ENCODE assay signal across 9 cellular contexts in genomic region chr12:52022841-52023181, GRCh38. TPM values are rescaled to one million over a fixed set of nuclear protein-coding genes. Genes with fewer than 3 reads are reported as not detected.
DNase-seq lines count a peak whose midpoint lies in the region; ATAC-seq and TF ChIP-seq lines count a peak whose summit lies in the region.
"Had no signal": no experiment of that assay in that cellular context is flagged by ENCODE, and none has a peak within 500 bp of the region (broad histone marks: within the 10 kb centered on the region; RNA-seq: fewer than 3 reads in every experiment).

No MANE protein-coding gene starts in this region.

- intact Hi-C loops in breast epithelium (cut with DNase I; ENCODE audit: low total_unique reads): no loop called here

- H3K27ac ChIP-seq in MM.1S (ENCODE audit: low read length) (no peak overlapping the region), breast epithelium (peak overlapping the region; percentile 15 to 46)

- H3K4me2 ChIP-seq in MM.1S (ENCODE audit: low read depth, low read length): peak overlapping the region; percentile 97

- no peaks in the 10 kb centered on the region for H3K9me3 ChIP-seq in MM.1S (replicated peaks; ENCODE audit: insufficient read depth, low read length)
- no peaks in the 10 kb centered on the region for H3K9me3 ChIP-seq in breast epithelium
- no peaks in the 10 kb centered on the region for H3K9me3 ChIP-seq in mucosa of stomach (ENCODE audit: control insufficient read depth, low read length)

- TF ChIP-seq CTCF in MM.1S (IDR thresholded peaks at IDR 0.05; ENCODE audit: low read length) (no peak), breast epithelium (IDR thresholded peaks at IDR 0.05) (no peak)

- H2AFZ ChIP-seq in MM.1S (ENCODE audit: low read length): peak overlapping the region; percentile 86

- H3K79me2 ChIP-seq in MM.1S (ENCODE audit: low read length): no peaks in the 10 kb centered on the region

- H3K27me3 ChIP-seq in MM.1S (replicated peaks; ENCODE audit: insufficient read depth, low read length) (peaks cover 46% of the 10 kb centered on the region), breast epithelium (no peaks in the 10 kb centered on the region), mucosa of stomach (ENCODE audit: control insufficient read depth, insufficient read depth, low read length) (peaks cover 6% of the 10 kb centered on the region)

- no peak for DNase-seq in MM.1S
- DNase-seq in breast epithelium (ENCODE audit: low spot score in 2 of 2): no peak
- DNase-seq in COR-L47 (lab: John Stamatoyannopoulos, UW): no peak
- DNase-seq in medulla oblongata (ENCODE audit: extremely low spot score): no peak

- ATAC-seq in GM19023 (IDR thresholded peaks at IDR 0.05; ENCODE audit: unreplicated experiment) (peak; percentile 8), HG02623 (IDR thresholded peaks at IDR 0.05; ENCODE audit: unreplicated experiment) (no peak), HG02571 (IDR thresholded peaks at IDR 0.05; ENCODE audit: unreplicated experiment) (no peak)

- H3K36me3 ChIP-seq in MM.1S (replicated peaks; ENCODE audit: insufficient read depth, low read length) (no peaks in the 10 kb centered on the region), breast epithelium (no peaks in the 10 kb centered on the region), mucosa of stomach (ENCODE audit: control insufficient read depth, insufficient read depth, low read length) (no peaks in the 10 kb centered on the region)

- peak overlapping the region; percentile 21; the same call in 1 of the 2 replicates for H3K9ac ChIP-seq in MM.1S (ENCODE audit: low read length)
- H3K9ac ChIP-seq in mucosa of stomach (ENCODE audit: low read length): peak overlapping the region; percentile 66

- H3K9me2 ChIP-seq in MM.1S (replicated peaks; ENCODE audit: insufficient read depth, low read length): no peaks in the 10 kb centered on the region

- TF ChIP-seq POLR2A in breast epithelium (IDR thresholded peaks at IDR 0.05): no peak

- H3K4me3 ChIP-seq in MM.1S (ENCODE audit: low read length) (peak overlapping the region; percentile 71), breast epithelium (peak overlapping the region; percentile 41 to 67 (median 61)), mucosa of stomach (ENCODE audit: low read length) (peak overlapping the region; percentile 37)

- peaks cover 6% of the 10 kb centered on the region for H3K4me1 ChIP-seq in MM.1S (ENCODE audit: low read length)
- no peaks in the 10 kb centered on the region for H3K4me1 ChIP-seq in breast epithelium
- H3K4me1 ChIP-seq in mucosa of stomach (ENCODE audit: control insufficient read depth, insufficient read depth, low read length): peaks cover 37% of the 10 kb centered on the region

- no peaks in the 10 kb centered on the region for H3F3A ChIP-seq in MM.1S (ENCODE audit: insufficient read depth, low read length)

- H4K20me1 ChIP-seq in MM.1S (ENCODE audit: insufficient read depth, low read length): no peaks in the 10 kb centered on the region

RNA-seq across cellular contexts. Expression of gene TAMALIN, which starts 16.1 kb away (rescaled TPM):
- 10 to 100 TPM in 2 of 3 donors, 1 to 10 TPM in 1; 8.5 to 27.2 (median 16.0) TPM for total RNA-seq in breast epithelium

RNA-seq across cellular contexts. Expression of gene NR4A1, which starts 28.4 kb away (rescaled TPM):
- 100 to 1,000 TPM in 1 of 3 donors, 10 to 100 TPM in 2; 35.7 to 154 (median 66.2) TPM for total RNA-seq in breast epithelium

RNA-seq across cellular contexts. Expression of gene ATG101, which starts 47.0 kb away (rescaled TPM):
- total RNA-seq in breast epithelium: 10 to 100 TPM; 35.0 to 54.2 (median 39.7) TPM

RNA-seq across cellular contexts. Expression of gene SMIM41, which starts 56.7 kb away (rescaled TPM):
- 1 to 10 TPM in 1 of 3 donors, not detected in 2; 1.3 TPM for total RNA-seq in breast epithelium
- total RNA-seq: T-helper 2 cell treated with Interferon-gamma antibody and Interleukin-4, amounts not matched to agents 100 ng/mL and 5 ng/mL, for 36 hours had no signal
